ENCODE assay signal across 1 cellular context in the genomic region with DNA sequence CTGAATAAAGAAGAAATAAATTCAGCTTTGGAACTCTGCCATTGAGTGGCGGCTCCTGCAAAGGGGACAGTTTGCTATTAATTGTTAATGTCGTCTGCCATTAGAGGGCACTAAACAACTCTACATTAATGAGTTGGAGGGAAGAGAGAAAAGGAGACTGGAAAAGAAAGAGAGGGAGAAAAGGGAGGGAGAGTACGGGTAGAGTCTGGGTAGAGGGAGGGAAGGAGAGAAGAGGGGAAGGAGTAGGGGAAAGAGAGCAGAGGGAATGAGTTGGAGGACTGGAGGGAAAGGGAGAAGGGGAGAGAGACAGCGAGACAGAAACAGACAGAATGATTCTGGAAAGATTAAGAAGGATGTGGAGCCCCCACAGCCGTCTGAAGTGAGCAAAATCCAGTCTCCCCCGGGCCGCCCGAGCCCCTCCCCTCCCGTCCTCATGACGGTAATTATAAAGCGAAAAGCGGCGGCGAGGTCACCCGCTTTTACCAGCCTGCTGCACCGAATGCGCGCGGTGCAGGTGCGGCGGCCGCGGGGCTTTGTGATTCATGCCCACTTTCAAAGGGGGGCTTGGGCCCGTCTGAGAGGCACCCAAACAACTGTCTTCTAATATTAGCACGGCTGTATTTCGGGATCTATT.
TF ChIP-seq lines count a peak whose summit lies in the region.

No MANE protein-coding gene starts in this region.

TF ChIP-seq in K562, 482 proteins besides CTCF, POLR2A, EP300 and RAD21 (continued from another document and continues in another):
- TF ChIP-seq HMGXB4 (CRISPR knock-in tag; IDR thresholded peaks at IDR 0.05) = no peak
- TF ChIP-seq ZNF239 (CRISPR knock-in tag; IDR thresholded peaks at IDR 0.05) = no peak
- no peak for TF ChIP-seq HDAC2 (IDR thresholded peaks at IDR 0.05)
- TF ChIP-seq BRD9 (IDR thresholded peaks at IDR 0.05; ENCODE audit: low read depth, partially characterized antibody) = peak; percentile 39
- no peak for TF ChIP-seq SRSF3 (IDR thresholded peaks at IDR 0.05; ENCODE audit: insufficient read depth, low read length)
- no peak for TF ChIP-seq SRSF9 (IDR thresholded peaks at IDR 0.05; ENCODE audit: borderline replicate concordance, low read depth, low read length)
- peak; percentile 68; the same call in 1 of the 2 replicates for TF ChIP-seq NFATC3 (IDR thresholded peaks at IDR 0.05)
- no peak for TF ChIP-seq HMG20A (CRISPR knock-in tag; conservative IDR thresholded peaks at IDR 0.05)
- peak; percentile 55 for TF ChIP-seq NUFIP1 (IDR thresholded peaks at IDR 0.05; ENCODE audit: partially characterized antibody)
- no peak for TF ChIP-seq HDAC8 (tag; IDR thresholded peaks at IDR 0.05)
- no peak for TF ChIP-seq RFX1 (IDR thresholded peaks at IDR 0.05)
- TF ChIP-seq SMAD3 (CRISPR knock-in tag; conservative IDR thresholded peaks at IDR 0.05) = no peak
- TF ChIP-seq LCOR (CRISPR knock-in tag; IDR thresholded peaks at IDR 0.05) = no peak
- TF ChIP-seq, protein P1, sequence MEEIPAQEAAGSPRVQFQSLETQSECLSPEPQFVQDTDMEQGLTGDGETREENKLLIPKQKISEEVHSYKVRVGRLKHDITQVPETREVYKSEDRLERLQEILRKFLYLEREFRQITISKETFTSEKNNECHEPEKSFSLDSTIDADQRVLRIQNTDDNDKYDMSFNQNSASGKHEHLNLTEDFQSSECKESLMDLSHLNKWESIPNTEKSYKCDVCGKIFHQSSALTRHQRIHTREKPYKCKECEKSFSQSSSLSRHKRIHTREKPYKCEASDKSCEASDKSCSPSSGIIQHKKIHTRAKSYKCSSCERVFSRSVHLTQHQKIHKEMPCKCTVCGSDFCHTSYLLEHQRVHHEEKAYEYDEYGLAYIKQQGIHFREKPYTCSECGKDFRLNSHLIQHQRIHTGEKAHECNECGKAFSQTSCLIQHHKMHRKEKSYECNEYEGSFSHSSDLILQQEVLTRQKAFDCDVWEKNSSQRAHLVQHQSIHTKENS (CRISPR knock-in tag; IDR thresholded peaks at IDR 0.05) = no peak
- no peak for TF ChIP-seq DNMT1 (IDR thresholded peaks at IDR 0.05)
- no peak for TF ChIP-seq TEAD2 (tag; IDR thresholded peaks at IDR 0.05)
- no peak for TF ChIP-seq TAF15 (IDR thresholded peaks at IDR 0.05; ENCODE audit: low read depth, low read length)
- TF ChIP-seq ZNF165 (CRISPR knock-in tag; IDR thresholded peaks at IDR 0.05; ENCODE audit: borderline replicate concordance) = no peak
- TF ChIP-seq ZSCAN29 (IDR thresholded peaks at IDR 0.05) = no peak
- no peak for TF ChIP-seq GTF2A2 (tag; IDR thresholded peaks at IDR 0.05)
- TF ChIP-seq CLOCK (CRISPR knock-in tag; IDR thresholded peaks at IDR 0.05; ENCODE audit: borderline replicate concordance) = no peak
- TF ChIP-seq ZNF511 (CRISPR knock-in tag; IDR thresholded peaks at IDR 0.05) = no peak
- no peak for TF ChIP-seq RAD51 (IDR thresholded peaks at IDR 0.05; ENCODE audit: borderline replicate concordance, low read depth)
- no peak for TF ChIP-seq XRCC4 (IDR thresholded peaks at IDR 0.05; ENCODE audit: extremely low read depth, insufficient read depth, insufficient read length)
- TF ChIP-seq ELF4 (CRISPR knock-in tag; IDR thresholded peaks at IDR 0.05) = peak; percentile 67; the same call in 1 of the 2 replicates
- no peak for TF ChIP-seq STAT6 (CRISPR knock-in tag; IDR thresholded peaks at IDR 0.05)
- TF ChIP-seq, protein P2, sequence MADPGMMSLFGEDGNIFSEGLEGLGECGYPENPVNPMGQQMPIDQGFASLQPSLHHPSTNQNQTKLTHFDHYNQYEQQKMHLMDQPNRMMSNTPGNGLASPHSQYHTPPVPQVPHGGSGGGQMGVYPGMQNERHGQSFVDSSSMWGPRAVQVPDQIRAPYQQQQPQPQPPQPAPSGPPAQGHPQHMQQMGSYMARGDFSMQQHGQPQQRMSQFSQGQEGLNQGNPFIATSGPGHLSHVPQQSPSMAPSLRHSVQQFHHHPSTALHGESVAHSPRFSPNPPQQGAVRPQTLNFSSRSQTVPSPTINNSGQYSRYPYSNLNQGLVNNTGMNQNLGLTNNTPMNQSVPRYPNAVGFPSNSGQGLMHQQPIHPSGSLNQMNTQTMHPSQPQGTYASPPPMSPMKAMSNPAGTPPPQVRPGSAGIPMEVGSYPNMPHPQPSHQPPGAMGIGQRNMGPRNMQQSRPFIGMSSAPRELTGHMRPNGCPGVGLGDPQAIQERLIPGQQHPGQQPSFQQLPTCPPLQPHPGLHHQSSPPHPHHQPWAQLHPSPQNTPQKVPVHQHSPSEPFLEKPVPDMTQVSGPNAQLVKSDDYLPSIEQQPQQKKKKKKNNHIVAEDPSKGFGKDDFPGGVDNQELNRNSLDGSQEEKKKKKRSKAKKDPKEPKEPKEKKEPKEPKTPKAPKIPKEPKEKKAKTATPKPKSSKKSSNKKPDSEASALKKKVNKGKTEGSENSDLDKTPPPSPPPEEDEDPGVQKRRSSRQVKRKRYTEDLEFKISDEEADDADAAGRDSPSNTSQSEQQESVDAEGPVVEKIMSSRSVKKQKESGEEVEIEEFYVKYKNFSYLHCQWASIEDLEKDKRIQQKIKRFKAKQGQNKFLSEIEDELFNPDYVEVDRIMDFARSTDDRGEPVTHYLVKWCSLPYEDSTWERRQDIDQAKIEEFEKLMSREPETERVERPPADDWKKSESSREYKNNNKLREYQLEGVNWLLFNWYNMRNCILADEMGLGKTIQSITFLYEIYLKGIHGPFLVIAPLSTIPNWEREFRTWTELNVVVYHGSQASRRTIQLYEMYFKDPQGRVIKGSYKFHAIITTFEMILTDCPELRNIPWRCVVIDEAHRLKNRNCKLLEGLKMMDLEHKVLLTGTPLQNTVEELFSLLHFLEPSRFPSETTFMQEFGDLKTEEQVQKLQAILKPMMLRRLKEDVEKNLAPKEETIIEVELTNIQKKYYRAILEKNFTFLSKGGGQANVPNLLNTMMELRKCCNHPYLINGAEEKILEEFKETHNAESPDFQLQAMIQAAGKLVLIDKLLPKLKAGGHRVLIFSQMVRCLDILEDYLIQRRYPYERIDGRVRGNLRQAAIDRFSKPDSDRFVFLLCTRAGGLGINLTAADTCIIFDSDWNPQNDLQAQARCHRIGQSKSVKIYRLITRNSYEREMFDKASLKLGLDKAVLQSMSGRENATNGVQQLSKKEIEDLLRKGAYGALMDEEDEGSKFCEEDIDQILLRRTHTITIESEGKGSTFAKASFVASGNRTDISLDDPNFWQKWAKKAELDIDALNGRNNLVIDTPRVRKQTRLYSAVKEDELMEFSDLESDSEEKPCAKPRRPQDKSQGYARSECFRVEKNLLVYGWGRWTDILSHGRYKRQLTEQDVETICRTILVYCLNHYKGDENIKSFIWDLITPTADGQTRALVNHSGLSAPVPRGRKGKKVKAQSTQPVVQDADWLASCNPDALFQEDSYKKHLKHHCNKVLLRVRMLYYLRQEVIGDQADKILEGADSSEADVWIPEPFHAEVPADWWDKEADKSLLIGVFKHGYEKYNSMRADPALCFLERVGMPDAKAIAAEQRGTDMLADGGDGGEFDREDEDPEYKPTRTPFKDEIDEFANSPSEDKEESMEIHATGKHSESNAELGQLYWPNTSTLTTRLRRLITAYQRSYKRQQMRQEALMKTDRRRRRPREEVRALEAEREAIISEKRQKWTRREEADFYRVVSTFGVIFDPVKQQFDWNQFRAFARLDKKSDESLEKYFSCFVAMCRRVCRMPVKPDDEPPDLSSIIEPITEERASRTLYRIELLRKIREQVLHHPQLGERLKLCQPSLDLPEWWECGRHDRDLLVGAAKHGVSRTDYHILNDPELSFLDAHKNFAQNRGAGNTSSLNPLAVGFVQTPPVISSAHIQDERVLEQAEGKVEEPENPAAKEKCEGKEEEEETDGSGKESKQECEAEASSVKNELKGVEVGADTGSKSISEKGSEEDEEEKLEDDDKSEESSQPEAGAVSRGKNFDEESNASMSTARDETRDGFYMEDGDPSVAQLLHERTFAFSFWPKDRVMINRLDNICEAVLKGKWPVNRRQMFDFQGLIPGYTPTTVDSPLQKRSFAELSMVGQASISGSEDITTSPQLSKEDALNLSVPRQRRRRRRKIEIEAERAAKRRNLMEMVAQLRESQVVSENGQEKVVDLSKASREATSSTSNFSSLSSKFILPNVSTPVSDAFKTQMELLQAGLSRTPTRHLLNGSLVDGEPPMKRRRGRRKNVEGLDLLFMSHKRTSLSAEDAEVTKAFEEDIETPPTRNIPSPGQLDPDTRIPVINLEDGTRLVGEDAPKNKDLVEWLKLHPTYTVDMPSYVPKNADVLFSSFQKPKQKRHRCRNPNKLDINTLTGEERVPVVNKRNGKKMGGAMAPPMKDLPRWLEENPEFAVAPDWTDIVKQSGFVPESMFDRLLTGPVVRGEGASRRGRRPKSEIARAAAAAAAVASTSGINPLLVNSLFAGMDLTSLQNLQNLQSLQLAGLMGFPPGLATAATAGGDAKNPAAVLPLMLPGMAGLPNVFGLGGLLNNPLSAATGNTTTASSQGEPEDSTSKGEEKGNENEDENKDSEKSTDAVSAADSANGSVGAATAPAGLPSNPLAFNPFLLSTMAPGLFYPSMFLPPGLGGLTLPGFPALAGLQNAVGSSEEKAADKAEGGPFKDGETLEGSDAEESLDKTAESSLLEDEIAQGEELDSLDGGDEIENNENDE (IDR thresholded peaks at IDR 0.05; ENCODE audit: low read depth, low read length) = no peak
- no peak for TF ChIP-seq TGIF2 (CRISPR knock-in tag; IDR thresholded peaks at IDR 0.05)
- peak; percentile 34; the same call in 1 of the 2 replicates for TF ChIP-seq RB1 (IDR thresholded peaks at IDR 0.05; ENCODE audit: low read depth)
- TF ChIP-seq JUND (IDR thresholded peaks at IDR 0.05; ENCODE audit: borderline replicate concordance, low read depth, low read length) = no peak
- TF ChIP-seq JUND (tag; IDR thresholded peaks at IDR 0.05; ENCODE audit: borderline replicate concordance, low read depth, low read length) = no peak
- TF ChIP-seq NFRKB (IDR thresholded peaks at IDR 0.05; ENCODE audit: low read depth) = no peak
- TF ChIP-seq, protein P3, sequence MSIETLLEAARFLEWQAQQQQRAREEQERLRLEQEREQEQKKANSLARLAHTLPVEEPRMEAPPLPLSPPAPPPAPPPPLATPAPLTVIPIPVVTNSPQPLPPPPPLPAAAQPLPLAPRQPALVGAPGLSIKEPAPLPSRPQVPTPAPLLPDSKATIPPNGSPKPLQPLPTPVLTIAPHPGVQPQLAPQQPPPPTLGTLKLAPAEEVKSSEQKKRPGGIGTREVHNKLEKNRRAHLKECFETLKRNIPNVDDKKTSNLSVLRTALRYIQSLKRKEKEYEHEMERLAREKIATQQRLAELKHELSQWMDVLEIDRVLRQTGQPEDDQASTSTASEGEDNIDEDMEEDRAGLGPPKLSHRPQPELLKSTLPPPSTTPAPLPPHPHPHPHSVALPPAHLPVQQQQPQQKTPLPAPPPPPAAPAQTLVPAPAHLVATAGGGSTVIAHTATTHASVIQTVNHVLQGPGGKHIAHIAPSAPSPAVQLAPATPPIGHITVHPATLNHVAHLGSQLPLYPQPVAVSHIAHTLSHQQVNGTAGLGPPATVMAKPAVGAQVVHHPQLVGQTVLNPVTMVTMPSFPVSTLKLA (conservative IDR thresholded peaks at IDR 0.05) = no peak
- no peak for TF ChIP-seq CEBPG (CRISPR knock-in tag; IDR thresholded peaks at IDR 0.05)
- TF ChIP-seq CEBPG (tag; conservative IDR thresholded peaks at IDR 0.05 in 1 of 2, IDR thresholded peaks at IDR 0.05 in 1 of 2) = no peak
- no peak for TF ChIP-seq RNF2 (IDR thresholded peaks at IDR 0.05)
